ENCODE assay signal across 8 cellular contexts in the genomic region with DNA sequence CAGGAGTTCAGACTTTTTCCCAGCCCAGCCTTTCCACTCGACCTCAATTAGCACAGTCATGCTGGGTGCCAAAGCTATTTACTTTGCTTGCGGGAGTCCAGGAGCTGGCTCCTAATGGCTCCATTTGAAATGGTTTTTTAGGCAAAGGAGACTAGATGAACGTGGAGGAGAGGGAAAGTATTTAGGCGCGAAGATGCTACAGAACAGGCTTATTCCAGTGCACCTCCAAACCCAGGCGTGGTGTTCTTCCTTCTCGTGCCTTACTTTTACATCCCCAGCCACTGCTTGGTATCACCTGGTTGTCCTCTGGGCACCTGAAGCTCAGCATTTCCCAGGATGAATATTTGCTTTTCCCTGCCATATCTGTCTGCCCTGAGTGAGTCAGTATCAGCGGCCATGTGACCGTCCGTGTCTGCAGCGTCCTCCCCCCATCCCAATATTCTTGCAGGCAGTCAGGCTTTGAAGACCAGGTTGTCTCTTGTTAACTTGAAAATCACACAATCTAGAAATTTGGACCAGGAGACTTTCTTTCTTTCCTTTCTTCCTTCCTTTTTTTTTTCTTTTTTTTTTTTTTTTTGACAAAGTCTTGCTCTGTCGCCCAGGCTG.
A peak's percentile ranks its signal among the peaks of the same experiment; 100 is the strongest.
DNase-seq lines count a peak whose midpoint lies in the region; ATAC-seq and TF ChIP-seq lines count a peak whose summit lies in the region.

No MANE protein-coding gene starts in this region.

- DNase-seq in A172 (ENCODE audit: low spot score) (peak; percentile 72), HT-29 (ENCODE audit: low spot score) (peak; percentile 15), immature natural killer cell (no peak), type B pancreatic cell (ENCODE audit: extremely low spot score, unreplicated experiment) (no peak), glomerular visceral epithelial cell (ENCODE audit: extremely low spot score) (no peak)
- DNase-seq in activated CD4-positive, alpha-beta T cell treated with anti-CD3 and anti-CD28 coated beads, Interleukin-2, amount 50 U/mL, for 4 hours = no peak

- H3K4me1 Mint-ChIP-seq in activated T-helper 17 cell treated with anti-CD3 and anti-CD28 coated beads, Interleukin-2, amount 50 U/mL, for 72 hours = peaks cover 4% of the 10 kb centered on the region
- H3K4me1 Mint-ChIP-seq in immature natural killer cell = peaks cover 22 to 24% of the 10 kb centered on the region in 2 donors
- H3K4me1 Mint-ChIP-seq in type B pancreatic cell (ENCODE audit: unreplicated experiment) = peaks cover 9% of the 10 kb centered on the region

- ATAC-seq in activated T-helper 17 cell treated with anti-CD3 and anti-CD28 coated beads, Interleukin-2, amount 50 U/mL, for 72 hours (replicated peaks) = no peak
- ATAC-seq in GM21515 (IDR thresholded peaks at IDR 0.05; ENCODE audit: unreplicated experiment) = no peak

- H3K4me3 Mint-ChIP-seq in activated T-helper 17 cell treated with anti-CD3 and anti-CD28 coated beads, Interleukin-2, amount 50 U/mL, for 72 hours = peak overlapping the region; percentile 91
- H3K4me3 Mint-ChIP-seq in immature natural killer cell (peak overlapping the region; percentile 91 to 99 (median 98)), type B pancreatic cell (peak overlapping the region; percentile 53)

- no peaks in the 10 kb centered on the region for H3K27me3 Mint-ChIP-seq in activated T-helper 17 cell treated with anti-CD3 and anti-CD28 coated beads, Interleukin-2, amount 50 U/mL, for 72 hours
- H3K27me3 Mint-ChIP-seq in immature natural killer cell (ENCODE audit: low read depth in 3 of 3) = peaks cover 11 to 20% (median 15%) of the 10 kb centered on the region in 3 donors
- H3K27me3 Mint-ChIP-seq in type B pancreatic cell = peaks cover 19% of the 10 kb centered on the region

- H3K9me3 Mint-ChIP-seq in activated T-helper 17 cell treated with anti-CD3 and anti-CD28 coated beads, Interleukin-2, amount 50 U/mL, for 72 hours = no peaks in the 10 kb centered on the region
- H3K9me3 Mint-ChIP-seq in immature natural killer cell = no peaks in the 10 kb centered on the region
- H3K9me3 Mint-ChIP-seq in type B pancreatic cell = no peaks in the 10 kb centered on the region

- H3K27ac Mint-ChIP-seq in activated T-helper 17 cell treated with anti-CD3 and anti-CD28 coated beads, Interleukin-2, amount 50 U/mL, for 72 hours = peak overlapping the region; percentile 98
- peak overlapping the region; percentile 97 to 100 (median 100) for H3K27ac Mint-ChIP-seq in immature natural killer cell
- peak overlapping the region; percentile 30 for H3K27ac Mint-ChIP-seq in type B pancreatic cell

- no peak for TF ChIP-seq CTCF in type B pancreatic cell (conservative IDR thresholded peaks at IDR 0.05)

- no peaks in the 10 kb centered on the region for H3K36me3 Mint-ChIP-seq in activated T-helper 17 cell treated with anti-CD3 and anti-CD28 coated beads, Interleukin-2, amount 50 U/mL, for 72 hours (ENCODE audit: low read depth)
- H3K36me3 Mint-ChIP-seq in immature natural killer cell = no peaks in the 10 kb centered on the region
- H3K36me3 Mint-ChIP-seq in type B pancreatic cell = no peaks in the 10 kb centered on the region

Comparison
In these comparisons a context has a peak if more than half of its experiments do, and no peak if none do; other contexts are left out.
1. DNase-seq: peak in A172 (single experiment) and HT-29 (single experiment); none in immature natural killer cell (0 of 3), type B pancreatic cell (single experiment), glomerular visceral epithelial cell (single experiment) and activated CD4-positive, alpha-beta T cell treated with anti-CD3 and anti-CD28 coated beads, Interleukin-2, amount 50 U/mL, for 4 hours (0 of 2).
2. H3K27ac Mint-ChIP-seq: peak in every context shown above with its lines; median percentile 100 in immature natural killer cell; 98 in activated T-helper 17 cell treated with anti-CD3 and anti-CD28 coated beads, Interleukin-2, amount 50 U/mL, for 72 hours; 30 in type B pancreatic cell.
3. Peak in every context shown above with its lines, with median percentiles within 50 percentile points of each other: H3K4me3 Mint-ChIP-seq.